ENCODE assay signal across 21 cellular contexts in the genomic region with DNA sequence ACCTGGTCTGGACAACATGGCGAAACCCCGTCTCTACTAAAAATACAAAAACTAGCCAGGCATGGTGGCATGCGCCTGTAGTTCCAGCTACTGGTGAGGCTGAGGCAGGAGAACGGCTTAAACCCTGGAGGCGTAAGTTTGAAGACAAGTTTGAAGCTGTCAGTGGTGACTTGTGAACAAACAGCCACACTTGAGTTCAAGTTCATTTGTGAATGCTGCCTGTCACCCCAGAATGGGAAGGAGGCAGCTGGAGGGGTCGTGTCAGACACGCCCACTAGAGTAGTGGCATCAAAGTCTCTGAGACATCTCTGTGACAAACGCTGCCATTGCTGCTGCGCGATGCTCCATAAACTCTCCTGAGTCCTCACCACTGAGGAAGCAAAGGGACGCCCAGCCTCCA.
"Had no signal": no experiment of that assay in that cellular context is flagged by ENCODE, and none has a peak within 500 bp of the region (broad histone marks: within the 10 kb centered on the region; RNA-seq: fewer than 3 reads in every experiment).

No MANE protein-coding gene starts in this region.

- H3K27me3 Mint-ChIP-seq: naive B cell; stimulated activated memory B cell treated with anti-CD40 and anti-IgM and Interleukin-4, amounts not matched to agents 10 μg/mL and 1 μg/mL and 100 μg/mL, for 72 hours; stimulated activated naive CD8-positive, alpha-beta T cell treated with anti-CD3 and anti-CD28 coated beads, Interleukin-15, amount 100 ng/mL, for 72 hours had no signal

- H3K27ac Mint-ChIP-seq: mesothelial cell of epicardium; naive B cell; nephron; stimulated activated memory B cell treated with anti-CD40 and anti-IgM and Interleukin-4, amounts not matched to agents 10 μg/mL and 1 μg/mL and 100 μg/mL, for 72 hours had no signal

- DNase-seq: hypothalamus; immature natural killer cell; left ventricle myocardium inferior; mesendoderm; naive B cell; nucleus accumbens; psoas muscle; stimulated activated CD4-positive, alpha-beta T cell treated with anti-CD3 and anti-CD28 coated beads, Interleukin-1b, Interleukin-23, amount 100 ng/mL, for 48 hours; stimulated activated CD4-positive, alpha-beta T cell treated with anti-CD3 and anti-CD28 coated beads, Interleukin-2, amount 100 ng/mL, for 48 hours; stimulated activated CD4-positive, alpha-beta T cell treated with anti-CD3 and anti-CD28 coated beads, Interleukin-4, amount 100 ng/mL, for 4 hours; stimulated activated CD8-positive, alpha-beta memory T cell treated with anti-CD3 and anti-CD28 coated beads, Interleukin-4, amount 100 ng/mL, for 48 hours; stimulated activated naive CD4-positive, alpha-beta T cell treated with Interleukin-2 at 50 U/mL for 16 hours; stimulated activated naive CD8-positive, alpha-beta T cell treated with anti-CD3 and anti-CD28 coated beads, Interleukin-15, amount 100 ng/mL, for 72 hours; substantia nigra; upper lobe of left lung had no signal

- ATAC-seq: pancreas; psoas muscle; right lobe of liver; stimulated activated memory B cell treated with anti-CD40 and anti-IgM and Interleukin-4, amounts not matched to agents 10 μg/mL and 1 μg/mL and 100 μg/mL, for 72 hours; stimulated activated naive CD8-positive, alpha-beta T cell treated with anti-CD3 and anti-CD28 coated beads, Interleukin-15, amount 100 ng/mL, for 72 hours had no signal

- H3K4me1 Mint-ChIP-seq: nephron; neural crest cell; stimulated activated memory B cell treated with anti-CD40 and anti-IgM and Interleukin-4, amounts not matched to agents 10 μg/mL and 1 μg/mL and 100 μg/mL, for 72 hours; stimulated activated naive CD8-positive, alpha-beta T cell treated with anti-CD3 and anti-CD28 coated beads, Interleukin-15, amount 100 ng/mL, for 72 hours had no signal

- H3K4me3 Mint-ChIP-seq: immature natural killer cell; mesothelial cell of epicardium; nephron; neural crest cell; stimulated activated memory B cell treated with anti-CD40 and anti-IgM and Interleukin-4, amounts not matched to agents 10 μg/mL and 1 μg/mL and 100 μg/mL, for 72 hours; stimulated activated naive CD8-positive, alpha-beta T cell treated with anti-CD3 and anti-CD28 coated beads, Interleukin-15, amount 100 ng/mL, for 72 hours had no signal

- H3K9me3 Mint-ChIP-seq: immature natural killer cell; mesothelial cell of epicardium; naive B cell; nephron; neural crest cell; stimulated activated memory B cell treated with anti-CD40 and anti-IgM and Interleukin-4, amounts not matched to agents 10 μg/mL and 1 μg/mL and 100 μg/mL, for 72 hours; stimulated activated naive CD8-positive, alpha-beta T cell treated with anti-CD3 and anti-CD28 coated beads, Interleukin-15, amount 100 ng/mL, for 72 hours had no signal
